ENCODE assay signal across 9 cellular contexts in genomic region chr9:98097836-98098235, GRCh38. TPM values are rescaled to one million over a fixed set of nuclear protein-coding genes. Genes with fewer than 3 reads are reported as not detected.
DNase-seq lines count a peak whose midpoint lies in the region; ATAC-seq and TF ChIP-seq lines count a peak whose summit lies in the region.
"Had no signal": no experiment of that assay in that cellular context is flagged by ENCODE, and none has a peak within 500 bp of the region (broad histone marks: within the 10 kb centered on the region; RNA-seq: fewer than 3 reads in every experiment).

No MANE protein-coding gene starts in this region.

- peak overlapping the region; percentile 99 for H3K27ac Mint-ChIP-seq in T-helper 17 cell
- peak overlapping the region in 1 of 2 donors; percentile 84 for H3K27ac Mint-ChIP-seq in stimulated activated naive CD8-positive, alpha-beta T cell treated with anti-CD3 and anti-CD28 coated beads, Interleukin-15, amount 100 ng/mL, for 72 hours

- H3K27me3 Mint-ChIP-seq in T-helper 17 cell: no peaks in the 10 kb centered on the region
- H3K27me3 Mint-ChIP-seq in stimulated activated naive CD8-positive, alpha-beta T cell treated with anti-CD3 and anti-CD28 coated beads, Interleukin-15, amount 100 ng/mL, for 72 hours: no peaks in the 10 kb centered on the region

- no peak for TF ChIP-seq CTCF in foreskin fibroblast (IDR thresholded peaks at IDR 0.05; ENCODE audit: low read depth, low read length)

- H3K36me3 Mint-ChIP-seq in T-helper 17 cell (ENCODE audit: low read depth): peaks cover 16% of the 10 kb centered on the region

- H3K9me3 Mint-ChIP-seq in stimulated activated naive CD8-positive, alpha-beta T cell treated with anti-CD3 and anti-CD28 coated beads, Interleukin-15, amount 100 ng/mL, for 72 hours: no peaks in the 10 kb centered on the region

- H3K4me3 Mint-ChIP-seq in T-helper 17 cell: peak overlapping the region; percentile 71
- H3K4me3 Mint-ChIP-seq in stimulated activated naive CD8-positive, alpha-beta T cell treated with anti-CD3 and anti-CD28 coated beads, Interleukin-15, amount 100 ng/mL, for 72 hours: peak overlapping the region in 1 of 2 donors; percentile 20

- H3K4me3 ChIP-seq in foreskin fibroblast (ENCODE audit: low read depth in 1 of 2, low read length in 2 of 2): no peak overlapping the region

- ATAC-seq in T-helper 17 cell: peak; percentile 35
- peak; percentile 56 for ATAC-seq in stimulated activated naive CD8-positive, alpha-beta T cell treated with anti-CD3 and anti-CD28 coated beads, Interleukin-15, amount 100 ng/mL, for 72 hours
- ATAC-seq in GM18520 (IDR thresholded peaks at IDR 0.05; ENCODE audit: unreplicated experiment): no peak

- peak; percentile 84 for DNase-seq in activated effector memory CD4-positive, alpha-beta T cell treated with anti-CD3 and anti-CD28 coated beads, Interleukin-2, amount 50 U/mL, for 16 hours
- DNase-seq in activated effector memory CD4-positive, alpha-beta T cell treated with Interleukin-2 at 50 U/mL for 16 hours: no peak
- DNase-seq in T-helper 17 cell (peak in 2 of 3 donors; percentile 34 to 56), foreskin fibroblast (no peak), Ammon's horn (ENCODE audit: low spot score) (no peak)
- DNase-seq in effector CD4-positive, alpha-beta T cell: peak; percentile 35
- peak in 1 of 2 donors; percentile 59 for DNase-seq in stimulated activated naive CD8-positive, alpha-beta T cell treated with anti-CD3 and anti-CD28 coated beads, Interleukin-15, amount 100 ng/mL, for 72 hours
- DNase-seq: RPMI8226 had no signal

- H3K9me3 ChIP-seq in T-helper 17 cell (ENCODE audit: control insufficient read depth, low read length, poor library complexity, severe bottlenecking): no peaks in the 10 kb centered on the region

- peaks cover 57% of the 10 kb centered on the region for H3K4me1 Mint-ChIP-seq in T-helper 17 cell
- peaks cover 83% of the 10 kb centered on the region for H3K4me1 Mint-ChIP-seq in stimulated activated naive CD8-positive, alpha-beta T cell treated with anti-CD3 and anti-CD28 coated beads, Interleukin-15, amount 100 ng/mL, for 72 hours

RNA-seq across cellular contexts. Expression of gene TRIM14, which starts 21.2 kb away (rescaled TPM):
- total RNA-seq in T-helper 17 cell: 10 to 100 TPM; 63.8 to 64.6 TPM

RNA-seq across cellular contexts. Expression of gene NANS, which starts 41.3 kb away (rescaled TPM):
- total RNA-seq in T-helper 17 cell: 10 to 100 TPM; 38.1 to 44.9 TPM

Comparison
In these comparisons a context has a peak if more than half of its experiments do, and no peak if none do; other contexts are left out.
1. DNase-seq: peak in activated effector memory CD4-positive, alpha-beta T cell treated with anti-CD3 and anti-CD28 coated beads, Interleukin-2, amount 50 U/mL, for 16 hours (single experiment), T-helper 17 cell (2 of 3) and effector CD4-positive, alpha-beta T cell (single experiment); none in activated effector memory CD4-positive, alpha-beta T cell treated with Interleukin-2 at 50 U/mL for 16 hours (single experiment), foreskin fibroblast (0 of 2) and Ammon's horn (single experiment).